In the genomic region with DNA sequence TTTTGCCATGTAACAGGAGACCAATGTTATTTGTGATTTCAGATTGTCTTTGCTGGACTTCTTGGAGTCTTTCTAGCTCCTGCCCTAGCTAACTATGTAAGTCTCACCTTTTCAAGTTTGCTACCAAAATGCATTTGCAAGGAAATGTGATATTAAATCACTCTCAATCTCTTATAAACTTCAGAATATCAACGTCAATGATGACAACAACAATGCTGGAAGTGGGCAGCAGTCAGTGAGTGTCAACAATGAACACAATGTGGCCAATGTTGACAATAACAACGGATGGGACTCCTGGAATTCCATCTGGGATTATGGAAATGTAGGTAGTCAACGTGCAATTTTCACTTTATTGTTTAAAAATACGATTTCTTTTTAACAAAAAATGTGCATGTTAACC, we compare ENCODE assay signal across 36 cellular contexts. TPM values are rescaled to one million over a fixed set of nuclear protein-coding genes. Genes with fewer than 3 reads are reported as not detected.
"Had no signal": no experiment of that assay in that cellular context is flagged by ENCODE, and none has a peak within 500 bp of the region (broad histone marks: within the 10 kb centered on the region; RNA-seq: fewer than 3 reads in every experiment).

No MANE protein-coding gene starts in this region.

- H3K27me3 ChIP-seq: brain microvascular endothelial cell, MG63 had no signal

- H3K4me2 ChIP-seq: PC-9 had no signal

- DNase-seq: activated B cell treated with CpG ODN at 0.5 μM for 24 hours; activated CD4-positive, alpha-beta memory T cell treated with anti-CD3 and anti-CD28 coated beads for 36 hours; activated CD4-positive, alpha-beta T cell treated with anti-CD3 and anti-CD28 coated beads for 4 hours; activated CD4-positive, alpha-beta T cell treated with anti-CD3 and anti-CD28 coated beads, Interleukin-2, amount 50 U/mL, for 1 hour; activated CD4-positive, CD25-positive, alpha-beta regulatory T cell treated with anti-CD3 and anti-CD28 coated beads, Interleukin-2, amount 50 U/mL, for 72 hours; activated CD8-positive, alpha-beta memory T cell treated with anti-CD3 and anti-CD28 coated beads, Interleukin-2, amount 50 U/mL, for 4 hours; activated naive CD4-positive, alpha-beta T cell treated with anti-CD3 and anti-CD28 coated beads, Interleukin-2, amount 10 ng/mL, durations not matched to agents 7 days and 5 days; activated naive CD8-positive, alpha-beta T cell treated with anti-CD3 and anti-CD28 coated beads, Interleukin-2, amount 50 U/mL, for 24 hours; activated T-cell treated with anti-CD3 and anti-CD28 coated beads for 4 hours; activated T-cell treated with anti-CD3 and anti-CD28 coated beads, Interleukin-2, amount 50 U/mL, for 4 hours; anterior cingulate cortex; brain microvascular endothelial cell; Kasumi-1; MG63; NCI-H1048; NCI-H1105 treated with DMSO at 0.1 percent for 48 hours; NCI-H1436 treated with DMSO at 0.1 percent for 48 hours; NCI-H1694 treated with DMSO at 0.1 percent for 48 hours; NCI-H2029; NCI-H345; NCI-H510A; NCI-H526; NCI-H748 treated with DMSO at 0.1 percent for 48 hours; PC-9; SIG-M5; T-helper 1 cell; T-helper 2 cell; T-helper 9 cell had no signal

- H3K9me3 ChIP-seq: MG63 had no signal

- H2AFZ ChIP-seq: PC-9 had no signal

- H3K36me3 ChIP-seq: brain microvascular endothelial cell, MG63 had no signal

- H3K4me3 ChIP-seq: MG63, PC-9 had no signal

- H3K27ac ChIP-seq: brain microvascular endothelial cell, PC-9, RWPE1, VCaP had no signal

- ATAC-seq: activated naive CD8-positive, alpha-beta T cell treated with anti-CD3 and anti-CD28 coated beads, Interleukin-2, amount 50 U/mL, for 24 hours; activated T-cell treated with anti-CD3 and anti-CD28 coated beads, Interleukin-2, amount 50 U/mL, for 4 hours; Right ventricle myocardium inferior; SK-N-SH treated with all-trans-retinoic acid at 6 μM for 48 hours had no signal

RNA-seq across cellular contexts. Expression of gene GKN1, which starts 3.0 kb away (rescaled TPM):
- total RNA-seq: activated B cell treated with CpG ODN at 0.5 μM for 24 hours; activated CD4-positive, alpha-beta memory T cell treated with anti-CD3 and anti-CD28 coated beads for 36 hours; activated T-cell treated with anti-CD3 and anti-CD28 coated beads, Interleukin-2, amount 50 U/mL, for 4 hours; activated T-helper 1 cell treated with anti-CD3 and anti-CD28 coated beads, Interleukin-12 subunit alpha, Interleukin-12 subunit beta, Interleukin-2, Interleukin-4 antibody, amounts not matched to agents 30 ng/mL and 10 ng/mL and 1 ng/mL, durations not matched to agents 14 hours and 24 hours and 36 hours; OCI-LY7; PC-9; Right ventricle myocardium inferior; SK-MEL-5 had no signal

RNA-seq across cellular contexts. Expression of gene GKN2, which starts 24.8 kb away (rescaled TPM):
- total RNA-seq: activated B cell treated with CpG ODN at 0.5 μM for 24 hours; activated CD4-positive, alpha-beta memory T cell treated with anti-CD3 and anti-CD28 coated beads for 36 hours; activated T-cell treated with anti-CD3 and anti-CD28 coated beads, Interleukin-2, amount 50 U/mL, for 4 hours; activated T-helper 1 cell treated with anti-CD3 and anti-CD28 coated beads, Interleukin-12 subunit alpha, Interleukin-12 subunit beta, Interleukin-2, Interleukin-4 antibody, amounts not matched to agents 30 ng/mL and 10 ng/mL and 1 ng/mL, durations not matched to agents 14 hours and 24 hours and 36 hours; chondrocyte; OCI-LY7; PC-9; Right ventricle myocardium inferior; SK-MEL-5 had no signal

RNA-seq across cellular contexts. Expression of gene ANTXR1, which starts 35.5 kb away (rescaled TPM):
- total RNA-seq: activated B cell treated with CpG ODN at 0.5 μM for 24 hours; activated CD4-positive, alpha-beta memory T cell treated with anti-CD3 and anti-CD28 coated beads for 36 hours; activated T-helper 1 cell treated with anti-CD3 and anti-CD28 coated beads, Interleukin-12 subunit alpha, Interleukin-12 subunit beta, Interleukin-2, Interleukin-4 antibody, amounts not matched to agents 30 ng/mL and 10 ng/mL and 1 ng/mL, durations not matched to agents 14 hours and 24 hours and 36 hours; OCI-LY7 had no signal
